17 cellular contexts compared by ENCODE assay signal in genomic region chr14:33945329-33945728, GRCh38.
"Had no signal": no experiment of that assay in that cellular context is flagged by ENCODE, and none has a peak within 500 bp of the region (broad histone marks: within the 10 kb centered on the region; RNA-seq: fewer than 3 reads in every experiment).

No MANE protein-coding gene starts in this region.

- H3K9me3 ChIP-seq: spleen, suprapubic skin, upper lobe of left lung had no signal

- ATAC-seq: effector memory CD8-positive, alpha-beta T cell; right cardiac atrium had no signal

- H3K4me3 Mint-ChIP-seq: activated B cell treated with CpG ODN at 0.5 μM for 24 hours; activated CD4-positive, alpha-beta T cell treated with anti-CD3 and anti-CD28 coated beads, Interleukin-2, amount 10 ng/mL, durations not matched to agents 7 days and 5 days; dendritic cell treated with granulocyte-macrophage colony-stimulating factor and Interleukin-4, amounts not matched to agents 40 ng/mL and 50 ng/mL, for 4 days; effector memory CD8-positive, alpha-beta T cell had no signal

- H3K27ac ChIP-seq: brain microvascular endothelial cell, epithelial cell of prostate, spleen, suprapubic skin, upper lobe of left lung had no signal

- H3K27ac Mint-ChIP-seq: activated B cell treated with CpG ODN at 0.5 μM for 24 hours; activated CD4-positive, alpha-beta T cell treated with anti-CD3 and anti-CD28 coated beads, Interleukin-2, amount 10 ng/mL, durations not matched to agents 7 days and 5 days; dendritic cell treated with granulocyte-macrophage colony-stimulating factor and Interleukin-4, amounts not matched to agents 40 ng/mL and 50 ng/mL, for 4 days; effector memory CD8-positive, alpha-beta T cell; progenitor cell of endocrine pancreas had no signal

- H3K9me3 Mint-ChIP-seq: activated B cell treated with CpG ODN at 0.5 μM for 24 hours; activated CD4-positive, alpha-beta T cell treated with anti-CD3 and anti-CD28 coated beads, Interleukin-2, amount 10 ng/mL, durations not matched to agents 7 days and 5 days; dendritic cell treated with granulocyte-macrophage colony-stimulating factor and Interleukin-4, amounts not matched to agents 40 ng/mL and 50 ng/mL, for 4 days; effector memory CD8-positive, alpha-beta T cell had no signal

- H3K27me3 ChIP-seq: suprapubic skin had no signal

- H3K36me3 ChIP-seq: brain microvascular endothelial cell, spleen, suprapubic skin, upper lobe of left lung had no signal

- DNase-seq: activated B cell treated with CpG ODN at 0.5 μM for 24 hours; activated CD4-positive, alpha-beta T cell treated with anti-CD3 and anti-CD28 coated beads, Interleukin-2, amount 10 ng/mL, durations not matched to agents 7 days and 5 days; activated naive CD4-positive, alpha-beta T cell treated with anti-CD3 and anti-CD28 coated beads, Interleukin-2, amount 50 U/mL, for 16 hours; activated T-cell treated with anti-CD3 and anti-CD28 coated beads for 4 hours; amniotic stem cell; brain microvascular endothelial cell; effector memory CD8-positive, alpha-beta T cell; hippocampal formation; right cardiac atrium; spleen; stimulated activated CD4-positive, alpha-beta T cell treated with anti-CD3 and anti-CD28 coated beads, Interleukin-2, amount 100 ng/mL, for 24 hours; stimulated activated naive CD4-positive, alpha-beta T cell; upper lobe of left lung had no signal

- H3K4me3 ChIP-seq: spleen, suprapubic skin, upper lobe of left lung had no signal
